ENCODE assay signal across 9 cellular contexts in genomic region chr7:134995239-134996096, GRCh38. TPM values are rescaled to one million over a fixed set of nuclear protein-coding genes. Genes with fewer than 3 reads are reported as not detected.
DNase-seq lines count a peak whose midpoint lies in the region; ATAC-seq, FAIRE-seq and TF ChIP-seq lines count a peak whose summit lies in the region.
"Had no signal": no experiment of that assay in that cellular context is flagged by ENCODE, and none has a peak within 500 bp of the region (broad histone marks: within the 10 kb centered on the region; RNA-seq: fewer than 3 reads in every experiment).

No MANE protein-coding gene starts in this region.

- ATAC-seq in GM19455 (IDR thresholded peaks at IDR 0.05; ENCODE audit: unreplicated experiment) = peak; percentile 49
- ATAC-seq in HG03280 (IDR thresholded peaks at IDR 0.05; ENCODE audit: unreplicated experiment) = peak; percentile 48
- peak; percentile 8 for ATAC-seq in left lobe of liver

- CTCF ChIA-PET in GM10248 (lab: Yijun Ruan, JAX) = interaction anchor here (1.9 to 3.0 kb wide), 5 partner anchors 9 to 176 kb away, joined by 5 to 28 read pairs (median 6); partner anchors contain the start of genes AGBL3, CYREN and TMEM140

- FAIRE-seq in RCC 7860 (lab: Jason Lieb, UNC) = no peak
- FAIRE-seq: endometrium had no signal

- POLR2A ChIA-PET in GM10248 (lab: Yijun Ruan, JAX) = interaction anchor here (1.4 to 1.9 kb wide), 2 partner anchors 8 to 153 kb away, joined by 4 to 7 read pairs; partner anchors contain the start of genes AGBL3 and TMEM140

- no peak for TF ChIP-seq CTCF in GM10248 (IDR thresholded peaks at IDR 0.05; ENCODE audit: control extremely low read depth, extremely low read depth, low read depth, missing control alignments)

- DNase-seq in GM10248 (ENCODE audit: extremely low spot score) = peak; percentile 41
- DNase-seq in left lobe of liver (ENCODE audit: low spot score) = no peak
- DNase-seq in RCC 7860 (ENCODE audit: low spot score) = no peak
- no peak for DNase-seq in NCI-H2171 (lab: John Stamatoyannopoulos, UW)
- no peak for DNase-seq in DMS153 (lab: John Stamatoyannopoulos, UW)
- DNase-seq in NCI-H2029 treated with DMSO at 0.1 percent for 48 hours (lab: John Stamatoyannopoulos, UW) = no peak

RNA-seq across cellular contexts. Expression of gene AGBL3, which starts 9.2 kb away (rescaled TPM):
- 2.1 TPM for total RNA-seq in left lobe of liver
